ENCODE assay signal across 1 cellular context in genomic region chr5:124895236-124895635, GRCh38.
TF ChIP-seq lines count a peak whose summit lies in the region.

No MANE protein-coding gene starts in this region.

TF ChIP-seq in SK-N-SH treated with all-trans-retinoic acid at 6 μM for 48 hours, 23 proteins besides CTCF, POLR2A, EP300 and RAD21 (continued from another document):
- TF ChIP-seq PATZ1 (CRISPR knock-in tag; IDR thresholded peaks at IDR 0.05; ENCODE audit: borderline replicate concordance) (no peak), ZNF70 (CRISPR knock-in tag; IDR thresholded peaks at IDR 0.05) (no peak), CSRNP3 (CRISPR knock-in tag; IDR thresholded peaks at IDR 0.05) (no peak), ESRRG (CRISPR knock-in tag; IDR thresholded peaks at IDR 0.05) (no peak), ZFP30 (CRISPR knock-in tag; IDR thresholded peaks at IDR 0.05) (no peak)
TF ChIP-seq in SK-N-SH treated with all-trans-retinoic acid at 6 μM for 48 hours: peak in this region for 0.
